10 cellular contexts compared by ENCODE assay signal in genomic region chr2:170820647-170821630, GRCh38. TPM values are rescaled to one million over a fixed set of nuclear protein-coding genes. Genes with fewer than 3 reads are reported as not detected.
DNase-seq lines count a peak whose midpoint lies in the region; ATAC-seq and TF ChIP-seq lines count a peak whose summit lies in the region.
"Had no signal": no experiment of that assay in that cellular context is flagged by ENCODE, and none has a peak within 500 bp of the region (broad histone marks: within the 10 kb centered on the region; RNA-seq: fewer than 3 reads in every experiment).

No MANE protein-coding gene starts in this region.

- peak overlapping the region in 1 of 2 donors; percentile 7 for H3K27ac Mint-ChIP-seq in T-cell

- TF ChIP-seq POLR2A in upper lobe of left lung (IDR thresholded peaks at IDR 0.05): no peak

- CTCF ChIA-PET in T-cell (lab: Charles Lee): interaction anchor here (0.5 to 1.4 kb wide), 6 partner anchors 50 to 601 kb away, joined by 3 to 6 read pairs (median 4); partner anchors contain the start of gene GORASP2 (in 1 of the 2)

- H3K27me3 ChIP-seq in right cardiac atrium (ENCODE audit: control insufficient read depth, insufficient read depth) (no peaks in the 10 kb centered on the region), iPS-18a (ENCODE audit: control insufficient read depth, insufficient read depth, low read length) (peaks cover 98% of the 10 kb centered on the region), upper lobe of left lung (peaks cover 2 to 77% (median 56%) of the 10 kb centered on the region in 4 donors)

- H3K4me3 Mint-ChIP-seq in T-cell: peak overlapping the region; percentile 72 to 87 (median 81)

- POLR2A ChIA-PET in T-cell (lab: Charles Lee): interaction anchor here in 1 of 2 donors (0.6 kb wide), 1 partner anchor 40 kb away, joined by 12 read pairs; no protein-coding TSS in a partner anchor

- no peak overlapping the region for H3K27ac ChIP-seq in right cardiac atrium (ENCODE audit: low read length)
- H3K27ac ChIP-seq in iPS-18a (ENCODE audit: low read length): no peak overlapping the region
- no peak overlapping the region for H3K27ac ChIP-seq in upper lobe of left lung
- H3K27ac ChIP-seq: HL-60 had no signal

- no peaks in the 10 kb centered on the region for H3K9me3 Mint-ChIP-seq in T-cell

- no peak for TF ChIP-seq EP300 in upper lobe of left lung (IDR thresholded peaks at IDR 0.05)

- intact Hi-C loops in right cardiac atrium (cut with DNase I): no loop called here
- intact Hi-C loops in left cardiac atrium (cut with DNase I): no loop called here

- no peak for ATAC-seq in right cardiac atrium
- no peak for ATAC-seq in left cardiac atrium
- peak in 3 of 4 experiments; percentile 29 to 66 (median 35) for ATAC-seq in T-cell (replicated peaks in 1 of 4)
- no peak for ATAC-seq in upper lobe of left lung (ENCODE audit: low FRiP score in 2 of 2)
- no peak for ATAC-seq in HG03039 (IDR thresholded peaks at IDR 0.05; ENCODE audit: unreplicated experiment)

- H3K9ac ChIP-seq in iPS-18a (ENCODE audit: low read length): no peak overlapping the region

- 12% methylated on average over 23 of the region's 23 CpGs for WGBS in right cardiac atrium
- WGBS in upper lobe of left lung, 2 donors: 14 to 17% methylated on average over 22 to 23 of the region's 23 CpGs

- peaks cover 56 to 67% (median 57%) of the 10 kb centered on the region in 3 donors for H3K4me1 Mint-ChIP-seq in T-cell

- H3K4me1 ChIP-seq in right cardiac atrium (ENCODE audit: control insufficient read depth, insufficient read depth, low read length) (peaks cover 3% of the 10 kb centered on the region), iPS-18a (ENCODE audit: control insufficient read depth, low read depth, low read length) (peaks cover 53% of the 10 kb centered on the region), upper lobe of left lung (peaks cover 68 to 76% (median 73%) of the 10 kb centered on the region in 4 donors)

- DNase-seq in right cardiac atrium: no peak
- no peak for DNase-seq in left cardiac atrium
- peak in 3 of 34 experiments; percentile 26 to 27 (median 26) for DNase-seq in T-cell
- DNase-seq in upper lobe of left lung: no peak
- no peak for DNase-seq in stimulated activated CD4-positive, alpha-beta T cell treated with anti-CD3 and anti-CD28 coated beads, Interleukin-4, amount 100 ng/mL, for 24 hours
- DNase-seq in stimulated activated CD4-positive, alpha-beta T cell treated with anti-CD3 and anti-CD28 coated beads, Interleukin-4, amount 100 ng/mL, for 4 hours: no peak

- H3K36me3 ChIP-seq in iPS-18a (ENCODE audit: control insufficient read depth, low read depth, low read length) (no peaks in the 10 kb centered on the region), upper lobe of left lung (no peaks in the 10 kb centered on the region)

- H3K27me3 Mint-ChIP-seq in T-cell: peaks cover 74 to 89% of the 10 kb centered on the region in 2 donors

- no peaks in the 10 kb centered on the region for H3K36me3 Mint-ChIP-seq in T-cell

- TF ChIP-seq CTCF in upper lobe of left lung (IDR thresholded peaks at IDR 0.05): no peak

- no peaks in the 10 kb centered on the region for H3K9me3 ChIP-seq in right cardiac atrium (ENCODE audit: control insufficient read depth, low read length)
- no peaks in the 10 kb centered on the region for H3K9me3 ChIP-seq in iPS-18a (ENCODE audit: control insufficient read depth, low read depth, low read length)
- H3K9me3 ChIP-seq in upper lobe of left lung: no peaks in the 10 kb centered on the region

- peak overlapping the region; percentile 5 for H3K4me3 ChIP-seq in right cardiac atrium (ENCODE audit: low read length)
- peak overlapping the region; percentile 56 for H3K4me3 ChIP-seq in iPS-18a (ENCODE audit: low read length)
- H3K4me3 ChIP-seq in upper lobe of left lung: peak overlapping the region in 3 of 4 donors; percentile 12 to 39 (median 38)

RNA-seq across cellular contexts. Expression of gene GAD1, which starts 4.3 kb away (rescaled TPM):
- not detected for total RNA-seq in right cardiac atrium
- polyA plus RNA-seq in right cardiac atrium: 0.02 TPM
- total RNA-seq in left cardiac atrium: not detected
- under 1 TPM in 1 of 5 donors, not detected in 4; 0.09 TPM for total RNA-seq in T-cell
- total RNA-seq in upper lobe of left lung: under 1 TPM in 2 of 6 donors, not detected in 4; 0.29 to 0.79 TPM

RNA-seq across cellular contexts. Expression of gene ERICH2, which starts 50.8 kb away (rescaled TPM):
- total RNA-seq in right cardiac atrium (1 to 10 TPM in 3 of 4 donors, not detected in 1; 1.7 to 5.2 (median 2.9) TPM), left cardiac atrium (1 to 10 TPM; 1.2 TPM), T-cell (not detected), upper lobe of left lung (10 to 100 TPM in 1 of 6 donors, 1 to 10 TPM in 5; 1.6 to 19.7 (median 4.3) TPM)
- polyA plus RNA-seq in right cardiac atrium: 4.1 TPM
- total RNA-seq: epithelial cell of proximal tubule had no signal

Comparison
In these comparisons a context has a peak if more than half of its experiments do, and no peak if none do; other contexts are left out.
1. ATAC-seq: peak in T-cell (3 of 4); none in right cardiac atrium (0 of 2), left cardiac atrium (0 of 2), upper lobe of left lung (0 of 2) and HG03039 (single experiment).
2. H3K4me3 ChIP-seq: peak in every context shown above with its lines; median percentile 56 in iPS-18a; 38 in upper lobe of left lung; 5 in right cardiac atrium.